ENCODE assay signal across 8 cellular contexts in genomic region chr18:5237083-5237722, GRCh38. TPM values are rescaled to one million over a fixed set of nuclear protein-coding genes. Genes with fewer than 3 reads are reported as not detected.
DNase-seq lines count a peak whose midpoint lies in the region; ATAC-seq lines count a peak whose summit lies in the region.

No MANE protein-coding gene starts in this region.

- no peaks in the 10 kb centered on the region for H3K36me3 ChIP-seq in endocrine pancreas (ENCODE audit: control insufficient read depth, insufficient read depth, low read length)
- peaks cover 7% of the 10 kb centered on the region for H3K36me3 ChIP-seq in mucosa of stomach (ENCODE audit: control insufficient read depth, insufficient read depth, low read length)

- H3K27me3 ChIP-seq in endocrine pancreas (ENCODE audit: control insufficient read depth, insufficient read depth, low read length) (no peaks in the 10 kb centered on the region), mucosa of stomach (ENCODE audit: control insufficient read depth, insufficient read depth, low read length) (no peaks in the 10 kb centered on the region)

- H3K9me3 ChIP-seq in endocrine pancreas (ENCODE audit: control insufficient read depth, low read length) (no peaks in the 10 kb centered on the region), mucosa of stomach (ENCODE audit: control insufficient read depth, low read length) (no peaks in the 10 kb centered on the region)

- peak overlapping the region; percentile 97 for H3K9ac ChIP-seq in endocrine pancreas (ENCODE audit: control insufficient read depth, insufficient read depth, low read length)
- peak overlapping the region; percentile 87 for H3K9ac ChIP-seq in mucosa of stomach (ENCODE audit: low read length)

- peaks cover 32% of the 10 kb centered on the region for H3K4me1 ChIP-seq in endocrine pancreas (ENCODE audit: control insufficient read depth, insufficient read depth, low read length)
- peaks cover 6% of the 10 kb centered on the region for H3K4me1 ChIP-seq in mucosa of stomach (ENCODE audit: control insufficient read depth, insufficient read depth, low read length)

- peak; percentile 48 for ATAC-seq in GM19035 (IDR thresholded peaks at IDR 0.05; ENCODE audit: unreplicated experiment)
- peak; percentile 35 for ATAC-seq in HG03342 (IDR thresholded peaks at IDR 0.05; ENCODE audit: unreplicated experiment)

- DNase-seq in COR-L47 (lab: John Stamatoyannopoulos, UW) (peak; percentile 83), SK-N-DZ (ENCODE audit: low spot score) (peak; percentile 74), NCI-H1092 treated with DMSO at 0.1 percent for 48 hours (lab: John Stamatoyannopoulos, UW) (no peak), HT-29 (ENCODE audit: low spot score) (no peak)

- H3K4me3 ChIP-seq in endocrine pancreas (ENCODE audit: control insufficient read depth, insufficient read depth, low read length) (peak overlapping the region; percentile 91), mucosa of stomach (ENCODE audit: low read length) (peak overlapping the region; percentile 96)

RNA-seq across cellular contexts. Expression of gene AKAIN1, which starts 40.1 kb away (rescaled TPM):
- 9.6 and 10.2 TPM in 2 replicates for polyA plus RNA-seq in SK-N-DZ (2014; cell fraction: cytosol; rRNA removed)
- polyA plus RNA-seq in SK-N-DZ (2014; cell fraction: nucleus; rRNA removed), result 4.8 and 5.7 TPM in 2 replicates
- not detected in 2 replicates for total RNA-seq in HT-29 (2014; rRNA removed; shearing (Covaris generic))

RNA-seq across cellular contexts. Expression of gene ZBTB14, which starts 58.3 kb away (rescaled TPM):
- polyA plus RNA-seq in SK-N-DZ (2014; cell fraction: cytosol; rRNA removed), result 15.6 and 17.2 TPM in 2 replicates
- 23.4 and 28.2 TPM in 2 replicates for polyA plus RNA-seq in SK-N-DZ (2014; cell fraction: nucleus; rRNA removed)
- 5.7 and 6.5 TPM in 2 replicates for total RNA-seq in HT-29 (2014; rRNA removed; shearing (Covaris generic))

Comparison
In these comparisons a context has a peak if more than half of its experiments do, and no peak if none do; other contexts are left out.
1. DNase-seq: peak in COR-L47 (single experiment) and SK-N-DZ (single experiment); none in NCI-H1092 treated with DMSO at 0.1 percent for 48 hours (single experiment) and HT-29 (single experiment).